28 cellular contexts compared by ENCODE assay signal in genomic region chr14:39351708-39352107, GRCh38.
"Had no signal": no experiment of that assay in that cellular context is flagged by ENCODE, and none has a peak within 500 bp of the region (broad histone marks: within the 10 kb centered on the region; RNA-seq: fewer than 3 reads in every experiment).

No MANE protein-coding gene starts in this region.

- H3K4me1 ChIP-seq: vagina had no signal

- DNase-seq: activated CD4-positive, alpha-beta memory T cell treated with anti-CD3 and anti-CD28 coated beads for 36 hours; activated CD4-positive, alpha-beta T cell treated with anti-CD3 and anti-CD28 coated beads, Interleukin-2, amount 10 ng/mL, durations not matched to agents 24 days and 14 days; activated CD4-positive, CD25-positive, alpha-beta regulatory T cell treated with anti-CD3 and anti-CD28 coated beads, Interleukin-2, amount 50 U/mL, for 72 hours; activated CD8-positive, alpha-beta memory T cell treated with anti-CD3 and anti-CD28 coated beads, Interleukin-2, amount 50 U/mL, for 4 hours; activated effector memory CD4-positive, alpha-beta T cell treated with anti-CD3 and anti-CD28 coated beads, Interleukin-2, amount 50 U/mL, for 16 hours; activated naive CD4-positive, alpha-beta T cell treated with anti-CD3 and anti-CD28 coated beads for 36 hours; activated naive CD8-positive, alpha-beta T cell treated with anti-CD3 and anti-CD28 coated beads for 36 hours; activated T-cell treated with anti-CD3 and anti-CD28 coated beads, Interleukin-2, amount 50 U/mL, for 1 hour; amygdala; dermis blood vessel endothelial cell; effector CD4-positive, alpha-beta T cell; glutamatergic neuron; islet precursor cell; left ventricle myocardium superior; posterior cingulate gyrus; right cardiac atrium; stimulated activated CD4-positive, alpha-beta T cell treated with anti-CD3 and anti-CD28 coated beads, Interleukin-4, amount 100 ng/mL, for 24 hours; stimulated activated naive CD8-positive, alpha-beta T cell treated with anti-CD3 and anti-CD28 coated beads, Interleukin-15, amount 100 ng/mL, for 72 hours; substantia nigra; T-helper 17 cell; T1000 had no signal

- H3K27ac ChIP-seq: epithelial cell of prostate, vagina had no signal

- H3K9me3 ChIP-seq: vagina had no signal

- H3K27me3 ChIP-seq: vagina had no signal

- H3K27me3 Mint-ChIP-seq: activated CD4-positive, alpha-beta memory T cell treated with anti-CD3 and anti-CD28 coated beads for 36 hours; activated CD4-positive, alpha-beta T cell treated with anti-CD3 and anti-CD28 coated beads, Interleukin-2, amount 10 ng/mL, durations not matched to agents 24 days and 14 days; activated naive CD8-positive, alpha-beta T cell treated with anti-CD3 and anti-CD28 coated beads for 36 hours; central memory CD8-positive, alpha-beta T cell; stimulated activated naive CD8-positive, alpha-beta T cell treated with anti-CD3 and anti-CD28 coated beads, Interleukin-15, amount 100 ng/mL, for 72 hours; T-helper 17 cell; type B pancreatic cell had no signal

- H3K4me3 Mint-ChIP-seq: activated CD4-positive, alpha-beta memory T cell treated with anti-CD3 and anti-CD28 coated beads for 36 hours; activated CD4-positive, alpha-beta T cell treated with anti-CD3 and anti-CD28 coated beads, Interleukin-2, amount 10 ng/mL, durations not matched to agents 24 days and 14 days; activated naive CD4-positive, alpha-beta T cell treated with anti-CD3 and anti-CD28 coated beads for 36 hours; activated naive CD8-positive, alpha-beta T cell treated with anti-CD3 and anti-CD28 coated beads for 36 hours; activated T-helper 1 cell treated with anti-CD3 and anti-CD28 coated beads, Interleukin-12 subunit alpha, Interleukin-12 subunit beta, Interleukin-2, Interleukin-4 antibody, amounts not matched to agents 30 ng/mL and 10 ng/mL and 1 ng/mL, durations not matched to agents 14 hours and 24 hours and 36 hours; central memory CD8-positive, alpha-beta T cell; nephron; stimulated activated effector memory CD8-positive, alpha-beta T cell treated with anti-CD3 and anti-CD28 coated beads, Interleukin-12 subunit alpha, Interleukin-12 subunit beta, amount 100 ng/mL, for 72 hours; stimulated activated naive CD8-positive, alpha-beta T cell treated with anti-CD3 and anti-CD28 coated beads, Interleukin-15, amount 100 ng/mL, for 72 hours; T-helper 17 cell; type B pancreatic cell had no signal

- H3K4me1 Mint-ChIP-seq: nephron had no signal

- ATAC-seq: left ventricle myocardium superior; right cardiac atrium; stimulated activated effector memory CD8-positive, alpha-beta T cell treated with anti-CD3 and anti-CD28 coated beads, Interleukin-12 subunit alpha, Interleukin-12 subunit beta, amount 100 ng/mL, for 72 hours; stimulated activated naive CD8-positive, alpha-beta T cell treated with anti-CD3 and anti-CD28 coated beads, Interleukin-15, amount 100 ng/mL, for 72 hours; T-helper 17 cell had no signal

- H3K4me3 ChIP-seq: vagina had no signal

- H3K27ac Mint-ChIP-seq: activated CD4-positive, alpha-beta memory T cell treated with anti-CD3 and anti-CD28 coated beads for 36 hours; activated CD4-positive, alpha-beta T cell treated with anti-CD3 and anti-CD28 coated beads, Interleukin-2, amount 10 ng/mL, durations not matched to agents 24 days and 14 days; activated naive CD4-positive, alpha-beta T cell treated with anti-CD3 and anti-CD28 coated beads for 36 hours; activated naive CD8-positive, alpha-beta T cell treated with anti-CD3 and anti-CD28 coated beads for 36 hours; activated T-helper 1 cell treated with anti-CD3 and anti-CD28 coated beads, Interleukin-12 subunit alpha, Interleukin-12 subunit beta, Interleukin-2, Interleukin-4 antibody, amounts not matched to agents 30 ng/mL and 10 ng/mL and 1 ng/mL, durations not matched to agents 14 hours and 24 hours and 36 hours; nephron; stimulated activated effector memory CD8-positive, alpha-beta T cell treated with anti-CD3 and anti-CD28 coated beads, Interleukin-12 subunit alpha, Interleukin-12 subunit beta, amount 100 ng/mL, for 72 hours; stimulated activated naive CD8-positive, alpha-beta T cell treated with anti-CD3 and anti-CD28 coated beads, Interleukin-15, amount 100 ng/mL, for 72 hours; T-helper 17 cell; type B pancreatic cell had no signal
